In the genomic region with DNA sequence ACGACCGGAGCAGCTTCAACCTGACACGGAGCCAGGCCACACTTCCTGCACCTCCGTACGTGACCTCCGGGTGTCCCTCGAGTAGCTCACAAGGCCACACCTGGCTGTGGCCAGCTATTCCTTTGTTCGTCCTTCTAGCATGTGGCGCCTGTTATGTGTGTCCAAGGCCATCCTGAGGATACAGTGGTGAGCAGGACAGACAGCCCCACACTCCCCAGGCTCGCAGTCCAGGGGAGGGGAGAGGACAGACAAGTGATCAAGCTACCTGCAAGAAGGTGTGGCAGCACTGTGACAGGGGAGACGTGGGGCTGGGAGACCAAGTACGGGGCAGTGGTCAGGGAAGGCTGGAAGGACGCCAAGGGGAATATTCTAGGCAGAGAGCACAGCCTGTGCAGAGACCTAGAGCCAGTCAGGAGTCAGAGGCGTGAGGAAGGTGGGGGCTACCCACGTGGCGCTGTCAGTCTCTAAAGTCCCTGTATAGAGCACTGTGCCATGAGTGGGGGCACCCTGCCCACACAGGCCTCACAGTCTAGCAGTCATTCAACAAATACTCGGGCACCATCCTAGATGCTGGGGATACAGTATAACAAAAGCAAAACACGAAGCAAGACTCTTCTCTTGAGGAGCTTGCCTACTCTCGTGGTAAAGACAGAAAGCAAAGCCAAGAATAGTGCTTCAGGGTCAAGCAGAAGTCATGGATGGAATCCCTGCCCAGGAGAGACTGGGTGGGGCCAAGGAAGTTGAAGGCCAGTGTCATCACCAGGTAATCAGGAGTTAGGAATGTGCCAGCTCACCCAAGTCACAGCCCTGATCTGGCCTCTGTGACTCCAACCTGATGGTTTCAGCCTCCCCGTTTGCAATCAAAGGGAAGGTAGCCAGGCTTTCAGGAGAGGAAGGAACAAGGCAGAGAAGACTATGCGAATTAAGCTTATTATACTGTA, we compare ENCODE assay signal across 13 cellular contexts. TPM values are rescaled to one million over a fixed set of nuclear protein-coding genes. Genes with fewer than 3 reads are reported as not detected.
DNase-seq lines count a peak whose midpoint lies in the region; ATAC-seq and TF ChIP-seq lines count a peak whose summit lies in the region.
"Had no signal": no experiment of that assay in that cellular context is flagged by ENCODE, and none has a peak within 500 bp of the region (broad histone marks: within the 10 kb centered on the region; RNA-seq: fewer than 3 reads in every experiment).

No MANE protein-coding gene starts in this region.

- intact Hi-C loops in left colon (cut with DNase I, micrococcal nuclease) = no loop called here

- H3K4me3 Mint-ChIP-seq in WTC11 = no peak overlapping the region
- H3K4me3 Mint-ChIP-seq: CD4-positive, CD25-positive, alpha-beta regulatory T cell; stimulated activated naive CD8-positive, alpha-beta T cell treated with anti-CD3 and anti-CD28 coated beads, Interleukin-15, Interleukin-2, amounts not matched to agents 100 ng/mL and 50 ng/mL, for 24 hours had no signal

- peak overlapping the region; percentile 78; the same call in 1 of the 2 replicates for H3K27ac Mint-ChIP-seq in WTC11
- H3K27ac Mint-ChIP-seq: stimulated activated naive CD8-positive, alpha-beta T cell treated with anti-CD3 and anti-CD28 coated beads, Interleukin-15, Interleukin-2, amounts not matched to agents 100 ng/mL and 50 ng/mL, for 24 hours had no signal

- H3K27me3 Mint-ChIP-seq in WTC11 (ENCODE audit: low read depth) = no peaks in the 10 kb centered on the region; the same call in 1 of the 2 replicates
- H3K27me3 Mint-ChIP-seq: CD4-positive, CD25-positive, alpha-beta regulatory T cell; stimulated activated naive CD8-positive, alpha-beta T cell treated with anti-CD3 and anti-CD28 coated beads, Interleukin-15, Interleukin-2, amounts not matched to agents 100 ng/mL and 50 ng/mL, for 24 hours had no signal

- CTCF ChIA-PET in HEK293 (lab: Yijun Ruan, JAX) (interaction anchor here (0.5 to 1.8 kb wide), 6 partner anchors 9 to 207 kb away, joined by 3 to 11 read pairs (median 4); no protein-coding TSS in a partner anchor), WTC11 (lab: Charles Lee) (interaction anchor here (0.5 to 4.5 kb wide), 24 partner anchors 9 to 161 kb away, joined by 3 to 53 read pairs (median 5); a partner anchor contains a TSS)

- no peaks in the 10 kb centered on the region for H3K36me3 ChIP-seq in HEK293 (ENCODE audit: control insufficient read depth in 2 of 2, insufficient read depth in 1 of 2, low read length in 2 of 2)

- POLR2A ChIA-PET in HEK293 (lab: Yijun Ruan, JAX) = interaction anchor here (1.7 kb wide), 1 partner anchor 16 kb away, joined by 6 read pairs; no protein-coding TSS in a partner anchor
- POLR2A ChIA-PET in WTC11 (lab: Charles Lee) = interaction anchor here (0.6 kb wide), 1 partner anchor 737 kb away, joined by 3 read pairs; no protein-coding TSS in a partner anchor

- H3K9me3 Mint-ChIP-seq in WTC11 = no peaks in the 10 kb centered on the region
- H3K9me3 Mint-ChIP-seq: CD4-positive, CD25-positive, alpha-beta regulatory T cell; stimulated activated naive CD8-positive, alpha-beta T cell treated with anti-CD3 and anti-CD28 coated beads, Interleukin-15, Interleukin-2, amounts not matched to agents 100 ng/mL and 50 ng/mL, for 24 hours had no signal

- H3K4me1 Mint-ChIP-seq in WTC11 = peaks cover 7% of the 10 kb centered on the region

- ATAC-seq in WTC11 (peak; percentile 74), left colon (peak; percentile 90), HG02973 (IDR thresholded peaks at IDR 0.05; ENCODE audit: unreplicated experiment) (no peak), HG03460 (IDR thresholded peaks at IDR 0.05; ENCODE audit: unreplicated experiment) (no peak)

- no peaks in the 10 kb centered on the region for H3K36me3 Mint-ChIP-seq in WTC11
- H3K36me3 Mint-ChIP-seq: CD4-positive, CD25-positive, alpha-beta regulatory T cell had no signal

- no peak for TF ChIP-seq CTCF in HEK293 (tag by site-specific recombination; IDR thresholded peaks at IDR 0.05)
- TF ChIP-seq CTCF in WTC11 (IDR thresholded peaks at IDR 0.05) = peak; percentile 21; the same call in 1 of the 2 replicates

- peak; percentile 47 for DNase-seq in ACHN
- DNase-seq in WTC11 (ENCODE audit: low spot score) = peak; percentile 65
- DNase-seq in left colon = no peak
- no peak for DNase-seq in NCI-H1436 treated with DMSO at 0.1 percent for 48 hours (lab: John Stamatoyannopoulos, UW)
- no peak for DNase-seq in NCI-H2171 (lab: John Stamatoyannopoulos, UW)
- DNase-seq: activated CD4-positive, CD25-positive, alpha-beta regulatory T cell; Kasumi-1 had no signal

- no peak overlapping the region for H3K4me3 ChIP-seq in HEK293 (ENCODE audit: low read depth, low read length)
- H3K4me3 ChIP-seq: skin epidermis had no signal

- no peaks in the 10 kb centered on the region for H3K4me1 ChIP-seq in HEK293 (ENCODE audit: control insufficient read depth, insufficient read depth, low read length)

- in situ Hi-C loops in ACHN (cut with HindIII; ENCODE audit: low pct_ligation_motif_present, low pct_unique_long_range_greater_than_20kb, low sequenced_read_pairs) = no loop called here

- H3K27ac ChIP-seq in HEK293 (ENCODE audit: extremely low read depth, low read depth, low read length) = no peak overlapping the region

- no peaks in the 10 kb centered on the region for H3K9me3 ChIP-seq in HEK293 (ENCODE audit: control insufficient read depth, insufficient read depth, low read depth, low read length)

TF ChIP-seq in HEK293, 187 proteins besides CTCF, POLR2A, EP300 and RAD21:
- TF ChIP-seq, protein P1, sequence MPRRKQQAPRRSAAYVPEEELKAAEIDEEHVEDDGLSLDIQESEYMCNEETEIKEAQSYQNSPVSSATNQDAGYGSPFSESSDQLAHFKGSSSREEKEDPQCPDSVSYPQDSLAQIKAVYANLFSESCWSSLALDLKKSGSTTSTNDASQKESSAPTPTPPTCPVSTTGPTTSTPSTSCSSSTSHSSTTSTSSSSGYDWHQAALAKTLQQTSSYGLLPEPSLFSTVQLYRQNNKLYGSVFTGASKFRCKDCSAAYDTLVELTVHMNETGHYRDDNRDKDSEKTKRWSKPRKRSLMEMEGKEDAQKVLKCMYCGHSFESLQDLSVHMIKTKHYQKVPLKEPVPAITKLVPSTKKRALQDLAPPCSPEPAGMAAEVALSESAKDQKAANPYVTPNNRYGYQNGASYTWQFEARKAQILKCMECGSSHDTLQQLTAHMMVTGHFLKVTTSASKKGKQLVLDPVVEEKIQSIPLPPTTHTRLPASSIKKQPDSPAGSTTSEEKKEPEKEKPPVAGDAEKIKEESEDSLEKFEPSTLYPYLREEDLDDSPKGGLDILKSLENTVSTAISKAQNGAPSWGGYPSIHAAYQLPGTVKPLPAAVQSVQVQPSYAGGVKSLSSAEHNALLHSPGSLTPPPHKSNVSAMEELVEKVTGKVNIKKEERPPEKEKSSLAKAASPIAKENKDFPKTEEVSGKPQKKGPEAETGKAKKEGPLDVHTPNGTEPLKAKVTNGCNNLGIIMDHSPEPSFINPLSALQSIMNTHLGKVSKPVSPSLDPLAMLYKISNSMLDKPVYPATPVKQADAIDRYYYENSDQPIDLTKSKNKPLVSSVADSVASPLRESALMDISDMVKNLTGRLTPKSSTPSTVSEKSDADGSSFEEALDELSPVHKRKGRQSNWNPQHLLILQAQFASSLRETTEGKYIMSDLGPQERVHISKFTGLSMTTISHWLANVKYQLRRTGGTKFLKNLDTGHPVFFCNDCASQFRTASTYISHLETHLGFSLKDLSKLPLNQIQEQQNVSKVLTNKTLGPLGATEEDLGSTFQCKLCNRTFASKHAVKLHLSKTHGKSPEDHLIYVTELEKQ (tag by site-specific recombination; IDR thresholded peaks at IDR 0.05; ENCODE audit: borderline replicate concordance) = no peak
- TF ChIP-seq EGR2 (tag by site-specific recombination; IDR thresholded peaks at IDR 0.05; ENCODE audit: low read depth) = 0 out of 2 replicates have a peak, but pooled peaks have one; percentile 9

TF ChIP-seq in WTC11, 78 proteins besides CTCF, POLR2A, EP300 and RAD21:
- TF ChIP-seq, protein P2, sequence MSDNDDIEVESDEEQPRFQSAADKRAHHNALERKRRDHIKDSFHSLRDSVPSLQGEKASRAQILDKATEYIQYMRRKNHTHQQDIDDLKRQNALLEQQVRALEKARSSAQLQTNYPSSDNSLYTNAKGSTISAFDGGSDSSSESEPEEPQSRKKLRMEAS (CRISPR knock-in tag; IDR thresholded peaks at IDR 0.05) = peak; percentile 49; the same call in 1 of the 2 replicates
- TF ChIP-seq NR3C1 (CRISPR knock-in tag; conservative IDR thresholded peaks at IDR 0.05; ENCODE audit: low read depth) = no peak

RNA-seq across cellular contexts. Expression of a gene that starts 58.6 kb away (rescaled TPM):
- total RNA-seq in WTC11 (2021) = 7.3 to 8.7 TPM (median 8.5 TPM) in 3 replicates
- 10 to 100 TPM; 10.3 to 11.3 TPM for total RNA-seq in left colon

Comparison
In these comparisons a context has a peak if more than half of its experiments do, and no peak if none do; other contexts are left out.
1. DNase-seq: peak in ACHN (single experiment) and WTC11 (single experiment); none in left colon (0 of 2), NCI-H1436 treated with DMSO at 0.1 percent for 48 hours (single experiment) and NCI-H2171 (single experiment).
2. ATAC-seq: peak in WTC11 (single experiment) and left colon (single experiment); none in HG02973 (single experiment) and HG03460 (single experiment).